10 cellular contexts compared by ENCODE assay signal in the genomic region with DNA sequence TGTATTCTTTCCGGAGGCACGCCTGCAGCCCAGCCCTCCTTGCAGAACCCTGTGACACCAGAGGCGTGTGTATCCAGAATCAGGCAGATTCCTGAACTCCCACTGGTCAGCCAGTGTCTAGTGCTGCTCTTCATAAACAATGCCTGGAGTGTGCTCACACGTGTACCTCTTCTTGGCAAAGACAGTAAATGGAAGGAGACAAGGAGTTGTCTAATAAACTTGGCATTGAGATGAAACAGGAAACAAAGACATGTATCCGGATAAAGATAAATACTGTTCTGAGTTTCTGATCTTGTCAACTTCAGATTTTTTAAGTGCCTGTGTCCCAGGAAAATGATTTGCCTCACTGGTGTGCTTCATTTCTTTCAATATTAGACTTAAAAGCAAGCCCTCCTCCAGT.
DNase-seq lines count a peak whose midpoint lies in the region; ATAC-seq, FAIRE-seq and TF ChIP-seq lines count a peak whose summit lies in the region.
"Had no signal": no experiment of that assay in that cellular context is flagged by ENCODE, and none has a peak within 500 bp of the region (broad histone marks: within the 10 kb centered on the region; RNA-seq: fewer than 3 reads in every experiment).

No MANE protein-coding gene starts in this region.

- ATAC-seq in SK-N-SH treated with all-trans-retinoic acid at 6 μM for 48 hours (peak; percentile 47), HG03571 (IDR thresholded peaks at IDR 0.05; ENCODE audit: unreplicated experiment) (no peak), GM19023 (IDR thresholded peaks at IDR 0.05; ENCODE audit: unreplicated experiment) (no peak)
- ATAC-seq: HepG2, sciatic nerve had no signal

- no peaks in the 10 kb centered on the region for H3K36me3 ChIP-seq in HAP-1 (replicated peaks)
- H3K36me3 ChIP-seq in effector memory CD4-positive, alpha-beta T cell (ENCODE audit: control insufficient read depth, insufficient read depth, low read length): no peaks in the 10 kb centered on the region

- H3K4me3 ChIP-seq in HAP-1 (peak overlapping the region; percentile 50), fibroblast of pulmonary artery (replicated peaks; ENCODE audit: low read depth, low read length) (peak overlapping the region; percentile 87), retinal pigment epithelial cell (ENCODE audit: low read length) (peak overlapping the region; percentile 68)
- no peak overlapping the region for H3K4me3 ChIP-seq in effector memory CD4-positive, alpha-beta T cell (ENCODE audit: insufficient read depth, low read depth, low read length, poor library complexity, severe bottlenecking)

- H3K4me1 ChIP-seq in HAP-1: peaks cover 5% of the 10 kb centered on the region
- peaks cover 17% of the 10 kb centered on the region for H3K4me1 ChIP-seq in effector memory CD4-positive, alpha-beta T cell (ENCODE audit: control insufficient read depth, insufficient read depth, low read length, poor library complexity, severe bottlenecking)

- FAIRE-seq in GM19239 (lab: Jason Lieb, UNC): no peak
- FAIRE-seq: HepG2 had no signal

- no peaks in the 10 kb centered on the region for H3K9me3 ChIP-seq in HAP-1
- H3K9me3 ChIP-seq in effector memory CD4-positive, alpha-beta T cell (ENCODE audit: control insufficient read depth, low read length): no peaks in the 10 kb centered on the region

- H3K27me3 ChIP-seq in HAP-1 (ENCODE audit: low read depth): no peaks in the 10 kb centered on the region
- no peaks in the 10 kb centered on the region for H3K27me3 ChIP-seq in effector memory CD4-positive, alpha-beta T cell (replicated peaks; ENCODE audit: control insufficient read depth, insufficient read depth, low read length, poor library complexity, severe bottlenecking)

- no peak overlapping the region for H3K27ac ChIP-seq in effector memory CD4-positive, alpha-beta T cell (ENCODE audit: insufficient read depth, low read length, poor library complexity, severe bottlenecking)

- in situ Hi-C loops in HAP-1 (cut with MboI; ENCODE audit: low sequenced_read_pairs): no loop called here

- TF ChIP-seq CTCF in fibroblast of pulmonary artery (IDR thresholded peaks at IDR 0.05; ENCODE audit: low read length, missing control alignments): no peak
- TF ChIP-seq CTCF in retinal pigment epithelial cell (conservative IDR thresholded peaks at IDR 0.05; ENCODE audit: low read depth, low read length): no peak

- DNase-seq in HAP-1 (ENCODE audit: low spot score in 2 of 2) (no peak), fibroblast of pulmonary artery (ENCODE audit: low read depth) (peak; percentile 88), retinal pigment epithelial cell (ENCODE audit: low read depth) (no peak), GM19239 (ENCODE audit: insufficient read length, low spot score) (no peak)
- DNase-seq in effector memory CD4-positive, alpha-beta T cell: no peak

TF ChIP-seq in SK-N-SH treated with all-trans-retinoic acid at 6 μM for 48 hours, 23 proteins besides CTCF, POLR2A, EP300 and RAD21:
- TF ChIP-seq ZNF565 (CRISPR knock-in tag; conservative IDR thresholded peaks at IDR 0.05; ENCODE audit: low read depth): no peak
- peak; percentile 62 for TF ChIP-seq ISL1 (CRISPR knock-in tag; IDR thresholded peaks at IDR 0.05)
TF ChIP-seq in SK-N-SH treated with all-trans-retinoic acid at 6 μM for 48 hours: peak in this region for 1.
